In genomic region chr13:20305587-20305986, GRCh38 we compare ENCODE assay signal across 18 cellular contexts.
"Had no signal": no experiment of that assay in that cellular context is flagged by ENCODE, and none has a peak within 500 bp of the region (broad histone marks: within the 10 kb centered on the region; RNA-seq: fewer than 3 reads in every experiment).

No MANE protein-coding gene starts in this region.

- ATAC-seq: activated CD4-positive, alpha-beta T cell treated with anti-CD3 and anti-CD28 coated beads for 36 hours; activated CD8-positive, alpha-beta memory T cell treated with anti-CD3 and anti-CD28 coated beads, Interleukin-2, amount 10 ng/mL, durations not matched to agents 7 days and 5 days; esophagus mucosa; natural killer cell treated with Interleukin-12 subunit alpha and Interleukin-12 subunit beta and Interleukin-15 and Interleukin-18, amount 100 ng/mL, for 72 hours had no signal

- H3K36me3 Mint-ChIP-seq: activated CD8-positive, alpha-beta memory T cell treated with anti-CD3 and anti-CD28 coated beads, Interleukin-2, amount 10 ng/mL, durations not matched to agents 7 days and 5 days had no signal

- H3K9me3 ChIP-seq: adrenal gland had no signal

- H3K4me3 ChIP-seq: adrenal gland, cardiac muscle cell, right atrium auricular region, skin epidermis had no signal

- H3K4me1 ChIP-seq: adrenal gland had no signal

- H3K36me3 ChIP-seq: adrenal gland, cardiac muscle cell, right atrium auricular region, WERI-Rb-1 had no signal

- H3K27me3 ChIP-seq: right atrium auricular region had no signal

- H3K27ac Mint-ChIP-seq: activated CD4-positive, alpha-beta memory T cell treated with anti-CD3 and anti-CD28 coated beads for 36 hours; activated CD4-positive, alpha-beta T cell treated with anti-CD3 and anti-CD28 coated beads for 36 hours; activated CD8-positive, alpha-beta memory T cell treated with anti-CD3 and anti-CD28 coated beads, Interleukin-2, amount 10 ng/mL, durations not matched to agents 7 days and 5 days; natural killer cell treated with Interleukin-12 subunit alpha and Interleukin-12 subunit beta and Interleukin-15 and Interleukin-18, amount 100 ng/mL, for 72 hours; T-helper 1 cell treated with Interleukin-12 subunit alpha and Interleukin-12 subunit beta and Interleukin-4 antibody, amounts not matched to agents 30 μg/mL and 1 μg/mL, for 36 hours had no signal

- H3K4me3 Mint-ChIP-seq: activated CD4-positive, alpha-beta memory T cell treated with anti-CD3 and anti-CD28 coated beads for 36 hours; activated CD4-positive, alpha-beta T cell treated with anti-CD3 and anti-CD28 coated beads for 36 hours; activated CD8-positive, alpha-beta memory T cell treated with anti-CD3 and anti-CD28 coated beads, Interleukin-2, amount 10 ng/mL, durations not matched to agents 7 days and 5 days; natural killer cell treated with Interleukin-12 subunit alpha and Interleukin-12 subunit beta and Interleukin-15 and Interleukin-18, amount 100 ng/mL, for 72 hours; T-helper 1 cell treated with Interleukin-12 subunit alpha and Interleukin-12 subunit beta and Interleukin-4 antibody, amounts not matched to agents 30 μg/mL and 1 μg/mL, for 36 hours had no signal

- DNase-seq: activated CD4-positive, alpha-beta memory T cell treated with anti-CD3 and anti-CD28 coated beads for 36 hours; activated CD4-positive, alpha-beta T cell treated with anti-CD3 and anti-CD28 coated beads for 36 hours; activated CD8-positive, alpha-beta memory T cell treated with anti-CD3 and anti-CD28 coated beads, Interleukin-2, amount 10 ng/mL, durations not matched to agents 7 days and 5 days; activated naive CD4-positive, alpha-beta T cell treated with anti-CD3 and anti-CD28 coated beads, Interleukin-2, amount 50 U/mL, for 16 hours; activated T-cell treated with anti-CD3 and anti-CD28 coated beads, Interleukin-2, amount 50 U/mL, for 1 hour; adrenal gland; nucleus accumbens; stimulated activated CD4-positive, alpha-beta T cell treated with anti-CD3 and anti-CD28 coated beads, Interleukin-15, amount 100 ng/mL, for 24 hours; stimulated activated CD4-positive, alpha-beta T cell treated with anti-CD3 and anti-CD28 coated beads, Interleukin-4, amount 100 ng/mL, for 1 hour; stimulated activated naive CD4-positive, alpha-beta T cell treated with Interleukin-2 at 50 U/mL for 16 hours; trophoblast cell; WERI-Rb-1 had no signal

- H3K27ac ChIP-seq: adrenal gland, cardiac muscle cell, right atrium auricular region, skin epidermis, WERI-Rb-1 had no signal
